ENCODE assay signal across 8 cellular contexts in the genomic region with DNA sequence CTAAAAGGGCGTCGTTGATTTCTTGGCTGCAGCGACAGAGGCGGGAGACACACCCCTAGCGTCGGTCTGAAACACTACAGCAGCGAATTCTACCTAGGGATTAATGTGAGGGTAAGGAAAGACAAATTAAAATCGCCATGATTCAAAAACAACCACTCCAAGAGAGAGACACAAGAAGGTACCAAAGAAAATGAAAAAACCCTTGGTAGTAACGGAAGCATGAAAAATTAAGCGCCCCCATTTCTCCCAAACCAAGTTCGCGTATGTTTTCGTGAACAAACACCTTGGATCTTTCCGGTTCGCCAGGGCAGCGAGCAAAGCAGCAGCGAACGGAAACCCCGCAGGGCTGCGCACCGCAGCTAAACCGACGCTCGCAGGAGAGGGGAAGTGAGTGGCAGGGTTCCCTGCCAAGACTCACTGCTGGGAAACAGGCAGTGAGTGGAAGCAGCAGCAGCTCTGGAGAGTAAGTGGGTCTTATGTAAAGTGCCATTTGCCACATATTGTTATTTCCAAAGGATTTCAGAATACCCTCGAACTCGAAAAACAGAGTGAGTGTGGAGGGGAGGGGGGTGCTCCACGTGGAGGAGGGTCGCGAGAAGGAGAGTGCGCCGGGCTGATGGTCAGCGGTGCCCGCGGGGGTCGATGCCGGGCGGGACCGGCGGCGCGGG. TPM values are rescaled to one million over a fixed set of nuclear protein-coding genes. Genes with fewer than 3 reads are reported as not detected.
A peak's percentile ranks its signal among the peaks of the same experiment; 100 is the strongest.
DNase-seq lines count a peak whose midpoint lies in the region; ATAC-seq, FAIRE-seq and TF ChIP-seq lines count a peak whose summit lies in the region.

No MANE protein-coding gene starts in this region.

- H3K4me1 Mint-ChIP-seq in central memory CD8-positive, alpha-beta T cell: peaks cover 35% of the 10 kb centered on the region

- peak overlapping the region; percentile 100 for H3K4me2 ChIP-seq in keratinocyte (ENCODE audit: control insufficient read depth, extremely low read depth, insufficient read depth, low read depth, low read length)

- peaks cover 31% of the 10 kb centered on the region for H3K4me1 ChIP-seq in keratinocyte (ENCODE audit: control insufficient read depth, extremely low read depth, insufficient read depth, low read length)

- peak; percentile 64 for ATAC-seq in GM18907 (IDR thresholded peaks at IDR 0.05; ENCODE audit: unreplicated experiment)
- ATAC-seq in HG03175 (IDR thresholded peaks at IDR 0.05; ENCODE audit: unreplicated experiment): peak; percentile 60
- peak; percentile 58 for ATAC-seq in central memory CD8-positive, alpha-beta T cell (replicated peaks; ENCODE audit: extremely low read depth, poor library complexity, severe bottlenecking)

- H3K27ac ChIP-seq in keratinocyte (ENCODE audit: control insufficient read depth, insufficient read depth, low read length): peak overlapping the region; percentile 86

- TF ChIP-seq CTCF in keratinocyte (optimal IDR thresholded peaks at IDR 0.05 in 1 of 3, IDR thresholded peaks at IDR 0.05 in 1 of 3, conservative IDR thresholded peaks at IDR 0.05 in 1 of 3; ENCODE audit: extremely low read depth in 1 of 3, insufficient read depth in 2 of 3, low read length in 3 of 3): peak; percentile 64 to 76 (median 70)

- FAIRE-seq in keratinocyte (lab: Jason Lieb, UNC): no peak

- peaks cover 60% of the 10 kb centered on the region for H3K79me2 ChIP-seq in keratinocyte (ENCODE audit: control insufficient read depth, insufficient read depth, low read length)

- H4K20me1 ChIP-seq in keratinocyte (ENCODE audit: control insufficient read depth, extremely low read depth, insufficient read depth, low read length): peaks cover 25% of the 10 kb centered on the region

- H3K36me3 Mint-ChIP-seq in central memory CD8-positive, alpha-beta T cell (ENCODE audit: insufficient read depth): peaks cover 24% of the 10 kb centered on the region

- H3K4me3 Mint-ChIP-seq in central memory CD8-positive, alpha-beta T cell: peak overlapping the region; percentile 86

- no peaks in the 10 kb centered on the region for H3K9me3 ChIP-seq in keratinocyte (ENCODE audit: control insufficient read depth, low read depth, low read length)

- H3K27me3 ChIP-seq in keratinocyte (ENCODE audit: control insufficient read depth, extremely low read depth, insufficient read depth, low read length): no peaks in the 10 kb centered on the region

- H3K9me3 Mint-ChIP-seq in central memory CD8-positive, alpha-beta T cell: no peaks in the 10 kb centered on the region

- dilution Hi-C loops in keratinocyte (cut with MboI; ENCODE audit: extremely low pct_ligation_motif_present, low sequenced_read_pairs): no loop called here

- H3K9me1 ChIP-seq in keratinocyte (ENCODE audit: control insufficient read depth, extremely low read depth, insufficient read depth, low read length): peaks cover 2% of the 10 kb centered on the region

- DNase-seq in AG08395 (ENCODE audit: low spot score): peak; percentile 71
- DNase-seq in NCI-H2227 treated with DMSO at 0.1 percent for 48 hours (lab: John Stamatoyannopoulos, UW): peak; percentile 86
- peak; percentile 65 for DNase-seq in activated CD4-positive, CD25-positive, alpha-beta regulatory T cell treated with anti-CD3 and anti-CD28 coated beads, Interleukin-2, amount 50 U/mL, for 16 hours (ENCODE audit: low read depth, low spot score)
- peak; percentile 52 to 76 for DNase-seq in central memory CD8-positive, alpha-beta T cell (ENCODE audit: low spot score in 2 of 2)
- peak; percentile 46 for DNase-seq in keratinocyte (ENCODE audit: low read depth, low spot score)
- peak; percentile 37 to 56 for DNase-seq in stimulated activated CD4-positive, alpha-beta T cell treated with anti-CD3 and anti-CD28 coated beads, Interleukin-1b, Interleukin-23, amount 100 ng/mL, for 1 hour (ENCODE audit: low read depth in 2 of 2)

- no peaks in the 10 kb centered on the region for H3K27me3 Mint-ChIP-seq in central memory CD8-positive, alpha-beta T cell

- H3K27ac Mint-ChIP-seq in central memory CD8-positive, alpha-beta T cell (ENCODE audit: low read depth): peak overlapping the region; percentile 91

- peak overlapping the region; percentile 86 for H3K9ac ChIP-seq in keratinocyte (ENCODE audit: control insufficient read depth, extremely low read depth, insufficient read depth, low read length)

- peak overlapping the region; percentile 62 to 97 (median 73) for H3K4me3 ChIP-seq in keratinocyte (ENCODE audit: control insufficient read depth in 2 of 3, extremely low read depth in 1 of 3, insufficient read depth in 2 of 3, low read depth in 1 of 3, low read length in 3 of 3)

- peaks cover 0 to 5% of the 10 kb centered on the region in 2 experiments for H3K36me3 ChIP-seq in keratinocyte (ENCODE audit: control insufficient read depth in 2 of 2, extremely low read depth in 1 of 2, insufficient read depth in 2 of 2, low read length in 2 of 2)

- H2AFZ ChIP-seq in keratinocyte (ENCODE audit: control insufficient read depth, low read length): peak overlapping the region; percentile 76

RNA-seq across cellular contexts. Expression of a gene that starts 1.0 kb away (rescaled TPM):
- polyA plus RNA-seq in keratinocyte: 10.1 to 28.5 TPM (median 21.6 TPM) in 3 replicates
- polyA plus RNA-seq in keratinocyte (2011; ENCODE audit: low read depth): 36.9 TPM
- 14.2 and 29.6 TPM in 2 replicates for polyA plus RNA-seq in keratinocyte (2011; cell fraction: cytosol; rRNA removed)
- 15.9 and 20.8 TPM in 2 replicates for polyA plus RNA-seq in keratinocyte (2011; cell fraction: nucleus; rRNA removed)
- 29.9 and 37.5 TPM in 2 replicates for polyA plus RNA-seq in keratinocyte (2012; ENCODE audit: low replicate concordance)
- 5.2 to 31.0 TPM (median 12.3 TPM) in 3 replicates for polyA minus RNA-seq in keratinocyte
- polyA minus RNA-seq in keratinocyte (2011; cell fraction: cytosol; rRNA and poly(A)+ RNA removed): 22.6 TPM
- polyA minus RNA-seq in keratinocyte (2011; cell fraction: nucleus; rRNA and poly(A)+ RNA removed): 13.1 and 22.5 TPM in 2 replicates

Comparison
In these comparisons a context has a peak if more than half of its experiments do, and no peak if none do; other contexts are left out.
1. Peak in every context shown above with its lines: DNase-seq, ATAC-seq, H3K4me3 ChIP-seq and H3K27ac ChIP-seq.